33 cellular contexts compared by ENCODE assay signal in genomic region chr17:50430731-50431130, GRCh38. TPM values are rescaled to one million over a fixed set of nuclear protein-coding genes. Genes with fewer than 3 reads are reported as not detected.
"Had no signal": no experiment of that assay in that cellular context is flagged by ENCODE, and none has a peak within 500 bp of the region (broad histone marks: within the 10 kb centered on the region; RNA-seq: fewer than 3 reads in every experiment).

No MANE protein-coding gene starts in this region.

- H2AFZ ChIP-seq: parathyroid adenoma had no signal

- H3K36me3 Mint-ChIP-seq: immature natural killer cell, naive B cell had no signal

- H3K27ac Mint-ChIP-seq: activated CD4-positive, alpha-beta memory T cell treated with anti-CD3 and anti-CD28 coated beads, Interleukin-2, amount 10 ng/mL, durations not matched to agents 7 days and 5 days; activated CD4-positive, alpha-beta T cell treated with anti-CD3 and anti-CD28 coated beads, Interleukin-2, amount 10 ng/mL, durations not matched to agents 7 days and 5 days; activated T-cell treated with anti-CD3 and anti-CD28 coated beads, Interleukin-2, amount 50 U/mL, for 24 hours; immature natural killer cell had no signal

- H3K9ac ChIP-seq: parathyroid adenoma had no signal

- H3K9me3 Mint-ChIP-seq: activated CD4-positive, alpha-beta memory T cell treated with anti-CD3 and anti-CD28 coated beads, Interleukin-2, amount 10 ng/mL, durations not matched to agents 7 days and 5 days; activated CD4-positive, alpha-beta T cell treated with anti-CD3 and anti-CD28 coated beads, Interleukin-2, amount 10 ng/mL, durations not matched to agents 7 days and 5 days; activated T-cell treated with anti-CD3 and anti-CD28 coated beads, Interleukin-2, amount 50 U/mL, for 24 hours; immature natural killer cell; naive B cell; neural crest cell had no signal

- H3K9me3 ChIP-seq: heart left ventricle, left lung, right atrium auricular region, testis, transverse colon, uterus had no signal

- ATAC-seq: heart left ventricle; left lung; stimulated activated naive CD8-positive, alpha-beta T cell treated with anti-CD3 and anti-CD28 coated beads, Interleukin-15, Interleukin-2, amounts not matched to agents 100 U/mL and 50 U/mL, for 24 hours had no signal

- H3K27me3 ChIP-seq: dorsolateral prefrontal cortex, heart left ventricle, left lung, right atrium auricular region, testis, transverse colon, uterus had no signal

- H3K4me3 ChIP-seq: coronary artery, dorsolateral prefrontal cortex, heart left ventricle, left lung, lung, right atrium auricular region, skin epidermis, testis, transverse colon, uterus had no signal

- H3K36me3 ChIP-seq: left lung, right atrium auricular region, transverse colon, uterus had no signal

- H3K27ac ChIP-seq: coronary artery, dorsolateral prefrontal cortex, heart left ventricle, left lung, parathyroid adenoma, right atrium auricular region, testis, transverse colon, uterus had no signal

- DNase-seq: activated CD4-positive, alpha-beta memory T cell treated with anti-CD3 and anti-CD28 coated beads, Interleukin-2, amount 10 ng/mL, durations not matched to agents 7 days and 5 days; activated CD4-positive, alpha-beta T cell treated with anti-CD3 and anti-CD28 coated beads for 1 hour; activated CD4-positive, alpha-beta T cell treated with anti-CD3 and anti-CD28 coated beads, Interleukin-2, amount 10 ng/mL, durations not matched to agents 7 days and 5 days; activated CD8-positive, alpha-beta memory T cell treated with anti-CD3 and anti-CD28 coated beads, Interleukin-2, amount 50 U/mL, for 48 hours; activated gamma-delta T cell; activated naive CD4-positive, alpha-beta T cell treated with anti-CD3 and anti-CD28 coated beads, Interleukin-2, amount 50 U/mL, for 16 hours; activated T-cell treated with anti-CD3 and anti-CD28 coated beads, Interleukin-2, amount 50 U/mL, for 24 hours; dorsolateral prefrontal cortex; effector memory CD4-positive, alpha-beta T cell; heart left ventricle; hypothalamus; immature natural killer cell; kidney glomerular epithelial cell; left lung; naive B cell; nucleus accumbens; stimulated activated CD4-positive, alpha-beta T cell treated with anti-CD3 and anti-CD28 coated beads, Interleukin-12 subunit alpha, Interleukin-12 subunit beta, amount 100 ng/mL, for 4 hours; stimulated activated CD4-positive, alpha-beta T cell treated with anti-CD3 and anti-CD28 coated beads, Interleukin-4, amount 100 ng/mL, for 1 hour; stimulated activated naive CD8-positive, alpha-beta T cell treated with anti-CD3 and anti-CD28 coated beads, Interleukin-15, Interleukin-2, amounts not matched to agents 100 U/mL and 50 U/mL, for 24 hours; T-helper 2 cell; testis; transverse colon; uterus had no signal

- H3K4me3 Mint-ChIP-seq: activated CD4-positive, alpha-beta memory T cell treated with anti-CD3 and anti-CD28 coated beads, Interleukin-2, amount 10 ng/mL, durations not matched to agents 7 days and 5 days; activated CD4-positive, alpha-beta T cell treated with anti-CD3 and anti-CD28 coated beads, Interleukin-2, amount 10 ng/mL, durations not matched to agents 7 days and 5 days; activated T-cell treated with anti-CD3 and anti-CD28 coated beads, Interleukin-2, amount 50 U/mL, for 24 hours; immature natural killer cell; neural crest cell had no signal

- H3K27me3 Mint-ChIP-seq: activated CD4-positive, alpha-beta memory T cell treated with anti-CD3 and anti-CD28 coated beads, Interleukin-2, amount 10 ng/mL, durations not matched to agents 7 days and 5 days; activated CD4-positive, alpha-beta T cell treated with anti-CD3 and anti-CD28 coated beads, Interleukin-2, amount 10 ng/mL, durations not matched to agents 7 days and 5 days; activated T-cell treated with anti-CD3 and anti-CD28 coated beads, Interleukin-2, amount 50 U/mL, for 24 hours; naive B cell had no signal

RNA-seq across cellular contexts. Expression of gene CHAD, which starts 37.9 kb away (rescaled TPM):
- total RNA-seq: activated CD4-positive, alpha-beta memory T cell treated with anti-CD3 and anti-CD28 coated beads, Interleukin-2, amount 10 ng/mL, durations not matched to agents 7 days and 5 days; activated CD4-positive, alpha-beta T cell treated with anti-CD3 and anti-CD28 coated beads, Interleukin-2, amount 10 ng/mL, durations not matched to agents 7 days and 5 days; bronchial epithelial cell; epithelial cell of proximal tubule; pulmonary artery endothelial cell; uterus had no signal
- polyA plus RNA-seq: immature natural killer cell had no signal

RNA-seq across cellular contexts. Expression of gene EME1, which starts 57.7 kb away (rescaled TPM):
- total RNA-seq: mesenteric fat pad had no signal
